In genomic region chr5:79235578-79236363, GRCh38 we compare ENCODE assay signal across 1 cellular context.
TF ChIP-seq lines count a peak whose summit lies in the region.

A gene with protein sequence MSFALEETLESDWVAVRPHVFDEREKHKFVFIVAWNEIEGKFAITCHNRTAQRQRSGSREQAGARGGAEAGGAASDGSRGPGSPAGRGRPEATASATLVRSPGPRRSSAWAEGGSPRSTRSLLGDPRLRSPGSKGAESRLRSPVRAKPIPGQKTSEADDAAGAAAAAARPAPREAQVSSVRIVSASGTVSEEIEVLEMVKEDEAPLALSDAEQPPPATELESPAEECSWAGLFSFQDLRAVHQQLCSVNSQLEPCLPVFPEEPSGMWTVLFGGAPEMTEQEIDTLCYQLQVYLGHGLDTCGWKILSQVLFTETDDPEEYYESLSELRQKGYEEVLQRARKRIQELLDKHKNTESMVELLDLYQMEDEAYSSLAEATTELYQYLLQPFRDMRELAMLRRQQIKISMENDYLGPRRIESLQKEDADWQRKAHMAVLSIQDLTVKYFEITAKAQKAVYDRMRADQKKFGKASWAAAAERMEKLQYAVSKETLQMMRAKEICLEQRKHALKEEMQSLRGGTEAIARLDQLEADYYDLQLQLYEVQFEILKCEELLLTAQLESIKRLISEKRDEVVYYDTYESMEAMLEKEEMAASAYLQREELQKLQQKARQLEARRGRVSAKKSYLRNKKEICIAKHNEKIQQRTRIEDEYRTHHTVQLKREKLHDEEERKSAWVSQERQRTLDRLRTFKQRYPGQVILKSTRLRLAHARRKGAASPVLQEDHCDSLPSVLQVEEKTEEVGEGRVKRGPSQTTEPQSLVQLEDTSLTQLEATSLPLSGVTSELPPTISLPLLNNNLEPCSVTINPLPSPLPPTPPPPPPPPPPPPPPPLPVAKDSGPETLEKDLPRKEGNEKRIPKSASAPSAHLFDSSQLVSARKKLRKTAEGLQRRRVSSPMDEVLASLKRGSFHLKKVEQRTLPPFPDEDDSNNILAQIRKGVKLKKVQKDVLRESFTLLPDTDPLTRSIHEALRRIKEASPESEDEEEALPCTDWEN (plus strand): TSS chr5:79236131. CDS start chr5:79236651, 520 bp downstream.

TF ChIP-seq in K562, 482 proteins besides CTCF, POLR2A, EP300 and RAD21 (continued from another document and continues in another):
- TF ChIP-seq, protein P1, sequence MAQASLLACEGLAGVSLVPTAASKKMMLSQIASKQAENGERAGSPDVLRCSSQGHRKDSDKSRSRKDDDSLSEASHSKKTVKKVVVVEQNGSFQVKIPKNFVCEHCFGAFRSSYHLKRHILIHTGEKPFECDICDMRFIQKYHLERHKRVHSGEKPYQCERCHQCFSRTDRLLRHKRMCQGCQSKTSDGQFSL (CRISPR knock-in tag; IDR thresholded peaks at IDR 0.05) = no peak
- TF ChIP-seq, protein P1 (tag; IDR thresholded peaks at IDR 0.05) = no peak
- TF ChIP-seq GATA2 (CRISPR knock-in tag; IDR thresholded peaks at IDR 0.05) = no peak
- TF ChIP-seq BACH1 (tag; IDR thresholded peaks at IDR 0.05) = peak; percentile 29; the same call in 1 of the 2 replicates
- TF ChIP-seq, protein P2, sequence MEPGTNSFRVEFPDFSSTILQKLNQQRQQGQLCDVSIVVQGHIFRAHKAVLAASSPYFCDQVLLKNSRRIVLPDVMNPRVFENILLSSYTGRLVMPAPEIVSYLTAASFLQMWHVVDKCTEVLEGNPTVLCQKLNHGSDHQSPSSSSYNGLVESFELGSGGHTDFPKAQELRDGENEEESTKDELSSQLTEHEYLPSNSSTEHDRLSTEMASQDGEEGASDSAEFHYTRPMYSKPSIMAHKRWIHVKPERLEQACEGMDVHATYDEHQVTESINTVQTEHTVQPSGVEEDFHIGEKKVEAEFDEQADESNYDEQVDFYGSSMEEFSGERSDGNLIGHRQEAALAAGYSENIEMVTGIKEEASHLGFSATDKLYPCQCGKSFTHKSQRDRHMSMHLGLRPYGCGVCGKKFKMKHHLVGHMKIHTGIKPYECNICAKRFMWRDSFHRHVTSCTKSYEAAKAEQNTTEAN (CRISPR knock-in tag; IDR thresholded peaks at IDR 0.05) = no peak
- TF ChIP-seq ZNF3 (CRISPR knock-in tag; IDR thresholded peaks at IDR 0.05) = 0 out of 2 replicates have a peak, but pooled peaks have one; percentile 4
- peak; percentile 64; the same call in 1 of the 2 replicates for TF ChIP-seq TAF7 (tag; IDR thresholded peaks at IDR 0.05)
- TF ChIP-seq FOXK2 (conservative IDR thresholded peaks at IDR 0.05 in 1 of 2, IDR thresholded peaks at IDR 0.05 in 1 of 2; ENCODE audit: low read depth in 2 of 2) = peak; percentile 94 to 95
- peak; percentile 90 for TF ChIP-seq POLR2B (IDR thresholded peaks at IDR 0.05; ENCODE audit: low read depth, partially characterized antibody)
- peak; percentile 55; the same call in 1 of the 2 replicates for TF ChIP-seq EGR1 (conservative IDR thresholded peaks at IDR 0.05)
- TF ChIP-seq, protein P3, sequence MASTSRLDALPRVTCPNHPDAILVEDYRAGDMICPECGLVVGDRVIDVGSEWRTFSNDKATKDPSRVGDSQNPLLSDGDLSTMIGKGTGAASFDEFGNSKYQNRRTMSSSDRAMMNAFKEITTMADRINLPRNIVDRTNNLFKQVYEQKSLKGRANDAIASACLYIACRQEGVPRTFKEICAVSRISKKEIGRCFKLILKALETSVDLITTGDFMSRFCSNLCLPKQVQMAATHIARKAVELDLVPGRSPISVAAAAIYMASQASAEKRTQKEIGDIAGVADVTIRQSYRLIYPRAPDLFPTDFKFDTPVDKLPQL (IDR thresholded peaks at IDR 0.05; ENCODE audit: extremely low read depth, insufficient read length) = no peak
- 0 out of 2 replicates have a peak, but pooled peaks have one; percentile 62 for TF ChIP-seq ZNF197 (CRISPR knock-in tag; IDR thresholded peaks at IDR 0.05; ENCODE audit: low read depth)
- TF ChIP-seq GMEB1 (CRISPR knock-in tag; IDR thresholded peaks at IDR 0.05) = peak; percentile 93
- peak; percentile 60 for TF ChIP-seq VEZF1 (CRISPR knock-in tag; IDR thresholded peaks at IDR 0.05)
- TF ChIP-seq FOXM1 (IDR thresholded peaks at IDR 0.05; ENCODE audit: low read depth) = no peak
- 0 out of 2 replicates have a peak, but pooled peaks have one; percentile 9 for TF ChIP-seq FOXM1 (CRISPR knock-in tag; IDR thresholded peaks at IDR 0.05; ENCODE audit: low read depth)
- no peak for TF ChIP-seq KDM1A (IDR thresholded peaks at IDR 0.05)
- peak; percentile 33 for TF ChIP-seq SMAD1 (IDR thresholded peaks at IDR 0.05; ENCODE audit: low read depth, low read length, partially characterized antibody)
- TF ChIP-seq, protein P4, sequence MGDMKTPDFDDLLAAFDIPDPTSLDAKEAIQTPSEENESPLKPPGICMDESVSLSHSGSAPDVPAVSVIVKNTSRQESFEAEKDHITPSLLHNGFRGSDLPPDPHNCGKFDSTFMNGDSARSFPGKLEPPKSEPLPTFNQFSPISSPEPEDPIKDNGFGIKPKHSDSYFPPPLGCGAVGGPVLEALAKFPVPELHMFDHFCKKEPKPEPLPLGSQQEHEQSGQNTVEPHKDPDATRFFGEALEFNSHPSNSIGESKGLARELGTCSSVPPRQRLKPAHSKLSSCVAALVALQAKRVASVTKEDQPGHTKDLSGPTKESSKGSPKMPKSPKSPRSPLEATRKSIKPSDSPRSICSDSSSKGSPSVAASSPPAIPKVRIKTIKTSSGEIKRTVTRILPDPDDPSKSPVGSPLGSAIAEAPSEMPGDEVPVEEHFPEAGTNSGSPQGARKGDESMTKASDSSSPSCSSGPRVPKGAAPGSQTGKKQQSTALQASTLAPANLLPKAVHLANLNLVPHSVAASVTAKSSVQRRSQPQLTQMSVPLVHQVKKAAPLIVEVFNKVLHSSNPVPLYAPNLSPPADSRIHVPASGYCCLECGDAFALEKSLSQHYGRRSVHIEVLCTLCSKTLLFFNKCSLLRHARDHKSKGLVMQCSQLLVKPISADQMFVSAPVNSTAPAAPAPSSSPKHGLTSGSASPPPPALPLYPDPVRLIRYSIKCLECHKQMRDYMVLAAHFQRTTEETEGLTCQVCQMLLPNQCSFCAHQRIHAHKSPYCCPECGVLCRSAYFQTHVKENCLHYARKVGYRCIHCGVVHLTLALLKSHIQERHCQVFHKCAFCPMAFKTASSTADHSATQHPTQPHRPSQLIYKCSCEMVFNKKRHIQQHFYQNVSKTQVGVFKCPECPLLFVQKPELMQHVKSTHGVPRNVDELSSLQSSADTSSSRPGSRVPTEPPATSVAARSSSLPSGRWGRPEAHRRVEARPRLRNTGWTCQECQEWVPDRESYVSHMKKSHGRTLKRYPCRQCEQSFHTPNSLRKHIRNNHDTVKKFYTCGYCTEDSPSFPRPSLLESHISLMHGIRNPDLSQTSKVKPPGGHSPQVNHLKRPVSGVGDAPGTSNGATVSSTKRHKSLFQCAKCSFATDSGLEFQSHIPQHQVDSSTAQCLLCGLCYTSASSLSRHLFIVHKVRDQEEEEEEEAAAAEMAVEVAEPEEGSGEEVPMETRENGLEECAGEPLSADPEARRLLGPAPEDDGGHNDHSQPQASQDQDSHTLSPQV (IDR thresholded peaks at IDR 0.05) = peak; percentile 56; the same call in 1 of the 2 replicates
- TF ChIP-seq ZNF175 (CRISPR knock-in tag; IDR thresholded peaks at IDR 0.05; ENCODE audit: low read depth) = peak; percentile 58
- TF ChIP-seq MITF (IDR thresholded peaks at IDR 0.05) = peak; percentile 32; the same call in 1 of the 2 replicates
- TF ChIP-seq RCOR1 (IDR thresholded peaks at IDR 0.05; ENCODE audit: borderline replicate concordance in 1 of 2, low read depth in 2 of 2, low read length in 2 of 2) = no peak
- TF ChIP-seq CBX3 (IDR thresholded peaks at IDR 0.05; ENCODE audit: borderline replicate concordance in 1 of 2, low read length in 2 of 2) = peak in 1 of 2 experiments; percentile 26; a peak in 1 of 3 replicates
- peak; percentile 37; the same call in 1 of the 2 replicates for TF ChIP-seq GABPA (tag; conservative IDR thresholded peaks at IDR 0.05; ENCODE audit: low read depth)
